35 cellular contexts compared by ENCODE assay signal in genomic region chr2:133927894-133928293, GRCh38.
"Had no signal": no experiment of that assay in that cellular context is flagged by ENCODE, and none has a peak within 500 bp of the region (broad histone marks: within the 10 kb centered on the region; RNA-seq: fewer than 3 reads in every experiment).

No MANE protein-coding gene starts in this region.

- H3K27me3 ChIP-seq: MG63 had no signal

- H3K4me3 ChIP-seq: MG63 had no signal

- DNase-seq: Karpas-422, Kasumi-1, MG63, MM.1S, MV-4-11, NCI-H1048, NCI-H1092, NCI-H1092 treated with DMSO at 0.1 percent for 48 hours, NCI-H1105, NCI-H1105 treated with DMSO at 0.1 percent for 48 hours, NCI-H1417, NCI-H1417 treated with DMSO at 0.1 percent for 48 hours, NCI-H1436, NCI-H1436 treated with DMSO at 0.1 percent for 48 hours, NCI-H146, NCI-H1694, NCI-H1694 treated with DMSO at 0.1 percent for 48 hours, NCI-H187, NCI-H187 treated with DMSO at 0.1 percent for 48 hours, NCI-H1930, NCI-H2029, NCI-H2029 treated with DMSO at 0.1 percent for 48 hours, NCI-H2081, NCI-H2081 treated with DMSO at 0.1 percent for 48 hours, NCI-H2107, NCI-H2171, NCI-H2171 treated with DMSO at 0.1 percent for 48 hours, NCI-H2227 treated with DMSO at 0.1 percent for 48 hours, NCI-H226, NCI-H345, NCI-H446, NCI-H446 treated with DMSO at 0.1 percent for 48 hours, NCI-H510A, NCI-H510A treated with DMSO at 0.1 percent for 48 hours, NCI-H524 had no signal

- H3K9me3 ChIP-seq: MG63 had no signal

- H3K36me3 ChIP-seq: MG63 had no signal
